In genomic region chr6:113596907-113597583, GRCh38 we compare ENCODE assay signal across 10 cellular contexts.
DNase-seq lines count a peak whose midpoint lies in the region; ATAC-seq and TF ChIP-seq lines count a peak whose summit lies in the region.
"Had no signal": no experiment of that assay in that cellular context is flagged by ENCODE, and none has a peak within 500 bp of the region (broad histone marks: within the 10 kb centered on the region; RNA-seq: fewer than 3 reads in every experiment).

No MANE protein-coding gene starts in this region.

- H2AFZ ChIP-seq in parathyroid adenoma = peak overlapping the region; percentile 57

- no peak overlapping the region for H3K4me3 Mint-ChIP-seq in CD4-positive, alpha-beta T cell
- H3K4me3 Mint-ChIP-seq in MCF 10A (ENCODE audit: unreplicated experiment) = no peak overlapping the region
- no peak overlapping the region for H3K4me3 Mint-ChIP-seq in activated T-helper 1 cell treated with anti-CD3 and anti-CD28 coated beads, Interleukin-12 subunit alpha, Interleukin-12 subunit beta, Interleukin-2, Interleukin-4 antibody, amounts not matched to agents 30 ng/mL and 10 ng/mL and 1 ng/mL, durations not matched to agents 14 hours and 24 hours and 36 hours
- H3K4me3 Mint-ChIP-seq: activated naive CD8-positive, alpha-beta T cell treated with anti-CD3 and anti-CD28 coated beads, Interleukin-2, amount 10 ng/mL, durations not matched to agents 7 days and 5 days had no signal

- H3K79me2 ChIP-seq in parathyroid adenoma = no peaks in the 10 kb centered on the region

- DNase-seq in NCI-H1436 treated with DMSO at 0.1 percent for 48 hours (lab: John Stamatoyannopoulos, UW) (peak; percentile 89), cardiac fibroblast (ENCODE audit: low read depth in 2 of 2) (peak; percentile 39 to 89), NK-92 (lab: John Stamatoyannopoulos, UW; ENCODE audit: unreplicated experiment) (no peak), MCF 10A (ENCODE audit: unreplicated experiment) (no peak)
- DNase-seq in CD4-positive, alpha-beta T cell = no peak
- DNase-seq in activated T-helper 1 cell treated with anti-CD3 and anti-CD28 coated beads, Interleukin-12 subunit alpha, Interleukin-12 subunit beta, Interleukin-2, Interleukin-4 antibody, amounts not matched to agents 30 ng/mL and 10 ng/mL and 1 ng/mL, durations not matched to agents 14 hours and 24 hours and 36 hours (ENCODE audit: low spot score) = no peak
- DNase-seq: activated naive CD8-positive, alpha-beta T cell treated with anti-CD3 and anti-CD28 coated beads, Interleukin-2, amount 10 ng/mL, durations not matched to agents 7 days and 5 days; nucleus accumbens had no signal

- intact Hi-C loops in CD4-positive, alpha-beta T cell (cut with DNase I, micrococcal nuclease) = no loop called here
- intact Hi-C loops in MCF 10A (cut with micrococcal nuclease) = no loop called here
- intact Hi-C loops in activated T-helper 1 cell treated with anti-CD3 and anti-CD28 coated beads, Interleukin-12 subunit alpha, Interleukin-12 subunit beta, Interleukin-2, Interleukin-4 antibody, amounts not matched to agents 30 ng/mL and 10 ng/mL and 1 ng/mL, durations not matched to agents 14 hours and 24 hours and 36 hours (cut with micrococcal nuclease) = no loop called here

- no peaks in the 10 kb centered on the region for H3K36me3 Mint-ChIP-seq in CD4-positive, alpha-beta T cell (ENCODE audit: low read depth)
- no peaks in the 10 kb centered on the region for H3K36me3 Mint-ChIP-seq in MCF 10A (ENCODE audit: insufficient read depth, unreplicated experiment)
- no peaks in the 10 kb centered on the region for H3K36me3 Mint-ChIP-seq in activated T-helper 1 cell treated with anti-CD3 and anti-CD28 coated beads, Interleukin-12 subunit alpha, Interleukin-12 subunit beta, Interleukin-2, Interleukin-4 antibody, amounts not matched to agents 30 ng/mL and 10 ng/mL and 1 ng/mL, durations not matched to agents 14 hours and 24 hours and 36 hours (ENCODE audit: low read depth)
- H3K36me3 Mint-ChIP-seq: activated naive CD8-positive, alpha-beta T cell treated with anti-CD3 and anti-CD28 coated beads, Interleukin-2, amount 10 ng/mL, durations not matched to agents 7 days and 5 days had no signal

- H3K4me3 ChIP-seq in cardiac fibroblast (replicated peaks in 1 of 2; ENCODE audit: low read depth in 2 of 2, low read length in 2 of 2) = no peak overlapping the region
- no peak overlapping the region for H3K4me3 ChIP-seq in parathyroid adenoma (ENCODE audit: low read depth, low read length)

- H3K9me3 ChIP-seq in parathyroid adenoma (ENCODE audit: control insufficient read depth, low read length) = no peaks in the 10 kb centered on the region
- no peaks in the 10 kb centered on the region for H3K9me3 ChIP-seq in CD4-positive, alpha-beta T cell (ENCODE audit: control insufficient read depth, low read length)

- no peak overlapping the region for H3K27ac Mint-ChIP-seq in CD4-positive, alpha-beta T cell
- H3K27ac Mint-ChIP-seq in MCF 10A (ENCODE audit: low read depth, unreplicated experiment) = no peak overlapping the region
- no peak overlapping the region for H3K27ac Mint-ChIP-seq in activated T-helper 1 cell treated with anti-CD3 and anti-CD28 coated beads, Interleukin-12 subunit alpha, Interleukin-12 subunit beta, Interleukin-2, Interleukin-4 antibody, amounts not matched to agents 30 ng/mL and 10 ng/mL and 1 ng/mL, durations not matched to agents 14 hours and 24 hours and 36 hours
- H3K27ac Mint-ChIP-seq: activated naive CD8-positive, alpha-beta T cell treated with anti-CD3 and anti-CD28 coated beads, Interleukin-2, amount 10 ng/mL, durations not matched to agents 7 days and 5 days had no signal

- CTCF ChIA-PET in CD4-positive, alpha-beta T cell (lab: Charles Lee) = no interaction called here
- CTCF ChIA-PET in MCF 10A (lab: Yijun Ruan, JAX) = no interaction called here

- peaks cover 10% of the 10 kb centered on the region for H3K4me1 ChIP-seq in parathyroid adenoma

- no peak overlapping the region for H3K4me2 ChIP-seq in parathyroid adenoma (ENCODE audit: low read length)

- no TSS peak for BruUV-seq in MCF 10A (replicated peaks; lab: Mats Ljungman, UMichigan)

- no peaks in the 10 kb centered on the region for H3K27me3 Mint-ChIP-seq in CD4-positive, alpha-beta T cell
- no peaks in the 10 kb centered on the region for H3K27me3 Mint-ChIP-seq in MCF 10A (ENCODE audit: insufficient read depth, unreplicated experiment)
- H3K27me3 Mint-ChIP-seq in activated T-helper 1 cell treated with anti-CD3 and anti-CD28 coated beads, Interleukin-12 subunit alpha, Interleukin-12 subunit beta, Interleukin-2, Interleukin-4 antibody, amounts not matched to agents 30 ng/mL and 10 ng/mL and 1 ng/mL, durations not matched to agents 14 hours and 24 hours and 36 hours (ENCODE audit: insufficient read depth) = no peaks in the 10 kb centered on the region

- no peaks in the 10 kb centered on the region for H3K4me1 Mint-ChIP-seq in CD4-positive, alpha-beta T cell (ENCODE audit: low read depth)
- no peaks in the 10 kb centered on the region for H3K4me1 Mint-ChIP-seq in MCF 10A (ENCODE audit: insufficient read depth, unreplicated experiment)
- no peaks in the 10 kb centered on the region for H3K4me1 Mint-ChIP-seq in activated T-helper 1 cell treated with anti-CD3 and anti-CD28 coated beads, Interleukin-12 subunit alpha, Interleukin-12 subunit beta, Interleukin-2, Interleukin-4 antibody, amounts not matched to agents 30 ng/mL and 10 ng/mL and 1 ng/mL, durations not matched to agents 14 hours and 24 hours and 36 hours (ENCODE audit: low read depth)
- H3K4me1 Mint-ChIP-seq: activated naive CD8-positive, alpha-beta T cell treated with anti-CD3 and anti-CD28 coated beads, Interleukin-2, amount 10 ng/mL, durations not matched to agents 7 days and 5 days had no signal

- no peaks in the 10 kb centered on the region for H3K9me3 Mint-ChIP-seq in CD4-positive, alpha-beta T cell
- H3K9me3 Mint-ChIP-seq in MCF 10A (ENCODE audit: unreplicated experiment) = no peaks in the 10 kb centered on the region
- H3K9me3 Mint-ChIP-seq in activated T-helper 1 cell treated with anti-CD3 and anti-CD28 coated beads, Interleukin-12 subunit alpha, Interleukin-12 subunit beta, Interleukin-2, Interleukin-4 antibody, amounts not matched to agents 30 ng/mL and 10 ng/mL and 1 ng/mL, durations not matched to agents 14 hours and 24 hours and 36 hours = no peaks in the 10 kb centered on the region
- H3K9me3 Mint-ChIP-seq: activated naive CD8-positive, alpha-beta T cell treated with anti-CD3 and anti-CD28 coated beads, Interleukin-2, amount 10 ng/mL, durations not matched to agents 7 days and 5 days had no signal

- H3K36me3 ChIP-seq in parathyroid adenoma (ENCODE audit: control insufficient read depth, insufficient read depth, low read length) = no peaks in the 10 kb centered on the region

- no peaks in the 10 kb centered on the region for H3K27me3 ChIP-seq in parathyroid adenoma (ENCODE audit: control insufficient read depth, insufficient read depth, low read length)
- no peaks in the 10 kb centered on the region for H3K27me3 ChIP-seq in CD4-positive, alpha-beta T cell (ENCODE audit: control insufficient read depth, insufficient read depth, low read length)

- H3K9ac ChIP-seq in parathyroid adenoma = no peak overlapping the region

- POLR2A ChIA-PET in CD4-positive, alpha-beta T cell (lab: Charles Lee) = no interaction called here
- POLR2A ChIA-PET in MCF 10A (lab: Yijun Ruan, JAX) = interaction anchor here (1.1 kb wide), 1 partner anchor 262 kb away, joined by 3 read pairs; no protein-coding TSS in a partner anchor

- TF ChIP-seq CTCF in cardiac fibroblast (IDR thresholded peaks at IDR 0.05; ENCODE audit: low read depth, low read length) (no peak), parathyroid adenoma (IDR thresholded peaks at IDR 0.05) (no peak), MCF 10A (IDR thresholded peaks at IDR 0.05; ENCODE audit: unreplicated experiment) (no peak)
- TF ChIP-seq CTCF in CD4-positive, alpha-beta T cell (IDR thresholded peaks at IDR 0.05) = no peak

- ATAC-seq in GM18517 (IDR thresholded peaks at IDR 0.05; ENCODE audit: unreplicated experiment) = peak; percentile 55
- no peak for ATAC-seq in CD4-positive, alpha-beta T cell (ENCODE audit: poor library complexity)

- peak overlapping the region; percentile 20 for H3K27ac ChIP-seq in parathyroid adenoma
- no peak overlapping the region for H3K27ac ChIP-seq in CD4-positive, alpha-beta T cell (ENCODE audit: low read depth, low read length)

Comparison
In these comparisons a context has a peak if more than half of its experiments do, and no peak if none do; other contexts are left out.
1. DNase-seq: peak in NCI-H1436 treated with DMSO at 0.1 percent for 48 hours (single experiment) and cardiac fibroblast (2 of 2); none in CD4-positive, alpha-beta T cell (0 of 10), NK-92 (single experiment), MCF 10A (single experiment) and activated T-helper 1 cell treated with anti-CD3 and anti-CD28 coated beads, Interleukin-12 subunit alpha, Interleukin-12 subunit beta, Interleukin-2, Interleukin-4 antibody, amounts not matched to agents 30 ng/mL and 10 ng/mL and 1 ng/mL, durations not matched to agents 14 hours and 24 hours and 36 hours (single experiment).